ENCODE assay signal across 11 cellular contexts in the genomic region with DNA sequence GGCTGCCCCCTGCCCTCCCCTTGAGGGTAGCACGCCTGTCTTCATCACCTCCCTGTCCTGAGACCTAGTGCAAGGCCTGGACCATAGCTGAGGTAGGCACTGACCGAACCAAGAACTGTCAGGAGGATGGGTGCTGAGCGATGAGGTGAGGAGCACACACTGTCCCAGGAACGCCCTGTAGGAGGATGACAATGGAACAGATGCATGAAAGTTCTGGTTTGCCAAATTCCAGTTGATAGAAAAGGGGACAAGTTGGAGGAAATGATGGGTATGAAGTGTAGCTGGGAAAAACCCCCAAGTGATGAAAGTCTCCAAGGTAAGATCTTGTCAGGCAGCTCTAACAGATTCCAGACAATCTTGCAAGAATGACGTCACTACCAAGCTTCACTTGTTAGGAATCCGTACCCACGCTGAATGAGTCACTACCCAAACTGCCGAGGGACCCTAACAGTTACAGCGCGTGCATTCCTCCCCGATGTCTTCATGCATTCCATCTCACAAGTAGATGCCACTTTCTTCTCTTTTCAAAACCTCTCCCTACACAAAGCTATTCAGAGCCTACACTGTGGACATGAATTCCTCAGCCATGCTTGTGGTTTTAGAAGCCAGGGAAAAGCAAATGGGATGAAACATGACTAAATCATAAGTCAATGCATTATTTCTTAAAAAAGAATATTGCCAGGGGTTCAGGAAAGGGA. TPM values are rescaled to one million over a fixed set of nuclear protein-coding genes. Genes with fewer than 3 reads are reported as not detected.
A peak's percentile ranks its signal among the peaks of the same experiment; 100 is the strongest.
DNase-seq lines count a peak whose midpoint lies in the region; ATAC-seq and TF ChIP-seq lines count a peak whose summit lies in the region.
"Had no signal": no experiment of that assay in that cellular context is flagged by ENCODE, and none has a peak within 500 bp of the region (broad histone marks: within the 10 kb centered on the region; RNA-seq: fewer than 3 reads in every experiment).

No MANE protein-coding gene starts in this region.

- ATAC-seq in HG03095 (IDR thresholded peaks at IDR 0.05; ENCODE audit: unreplicated experiment) (no peak), GM21367 (IDR thresholded peaks at IDR 0.05; ENCODE audit: unreplicated experiment) (no peak)

- H3K27me3 ChIP-seq in AG04450 (ENCODE audit: control insufficient read depth, insufficient read depth, low read length) (no peaks in the 10 kb centered on the region), muscle layer of duodenum (ENCODE audit: low read depth, low read length) (no peaks in the 10 kb centered on the region)

- CTCF ChIA-PET in AG04450 (lab: Charles Lee) = no interaction called here

- POLR2A ChIA-PET in AG04450 (lab: Yijun Ruan, JAX) = interaction anchor here (0.6 to 1.4 kb wide), 13 partner anchors 8 to 597 kb away, joined by 3 to 10 read pairs (median 4); a partner anchor contains a TSS

- H3K4me3 ChIP-seq in AG04450 (ENCODE audit: low read depth, low read length) (no peak overlapping the region), NB4 (ENCODE audit: low read depth, low read length) (no peak overlapping the region), muscle layer of duodenum (ENCODE audit: low read depth in 1 of 2, low read length in 2 of 2) (no peak overlapping the region)

- no peak for TF ChIP-seq CTCF in AG04450 (IDR thresholded peaks at IDR 0.05; ENCODE audit: low read depth, low read length)
- no peak for TF ChIP-seq CTCF in NB4 (IDR thresholded peaks at IDR 0.05; ENCODE audit: low read depth, low read length)

- DNase-seq in AG04450 (ENCODE audit: low read depth, low spot score) = peak; percentile 100
- DNase-seq in NB4 (ENCODE audit: low read depth) = peak; percentile 90
- DNase-seq in epithelial cell of prostate (ENCODE audit: low read depth, low spot score) = peak; percentile 98
- no peak for DNase-seq in stimulated activated CD4-positive, alpha-beta T cell treated with anti-CD3 and anti-CD28 coated beads, Interleukin-4, amount 100 ng/mL, for 24 hours
- no peak for DNase-seq in central memory CD4-positive, alpha-beta T cell
- DNase-seq: activated naive CD4-positive, alpha-beta T cell treated with Interleukin-2 at 50 U/mL for 16 hours; DND-41; stimulated activated CD4-positive, alpha-beta T cell treated with anti-CD3 and anti-CD28 coated beads, Interleukin-2, amount 100 ng/mL, for 24 hours had no signal

- no peaks in the 10 kb centered on the region for H3K4me1 ChIP-seq in muscle layer of duodenum (ENCODE audit: control insufficient read depth in 1 of 2, insufficient read depth in 2 of 2, low read length in 2 of 2)

- peak overlapping the region; percentile 99 for H3K27ac ChIP-seq in AG04450 (ENCODE audit: low read depth, low read length)
- peak overlapping the region; percentile 95 for H3K27ac ChIP-seq in epithelial cell of prostate
- H3K27ac ChIP-seq in muscle layer of duodenum (ENCODE audit: low read length) = peak overlapping the region; percentile 76

- H3K9me3 ChIP-seq in AG04450 (ENCODE audit: control insufficient read depth, insufficient read depth, low read length) = 0 out of 2 replicates have a peak, but pooled peaks cover 2% of the 10 kb centered on the region
- H3K9me3 ChIP-seq in muscle layer of duodenum (ENCODE audit: control insufficient read depth in 1 of 2, low read length in 2 of 2) = no peaks in the 10 kb centered on the region

- TF ChIP-seq POLR2A in NB4 (IDR thresholded peaks at IDR 0.05; ENCODE audit: extremely low read depth, insufficient read length) = no peak

- H3K36me3 ChIP-seq in muscle layer of duodenum (ENCODE audit: control insufficient read depth in 1 of 2, insufficient read depth in 2 of 2, low read length in 2 of 2) = peaks cover 0 to 4% of the 10 kb centered on the region in 2 donors

RNA-seq across cellular contexts. Expression of a gene that starts 27.6 kb away (rescaled TPM):
- 97.7 and 137 TPM in 2 replicates for polyA plus RNA-seq in AG04450 (2011; rRNA removed)
- 13.0 and 20.2 TPM in 2 replicates for polyA minus RNA-seq in AG04450 (2011; rRNA and poly(A)+ RNA removed)

Comparison
In these comparisons a context has a peak if more than half of its experiments do, and no peak if none do; other contexts are left out.
1. DNase-seq: peak in AG04450 (single experiment), NB4 (single experiment) and epithelial cell of prostate (single experiment); none in stimulated activated CD4-positive, alpha-beta T cell treated with anti-CD3 and anti-CD28 coated beads, Interleukin-4, amount 100 ng/mL, for 24 hours (single experiment) and central memory CD4-positive, alpha-beta T cell (single experiment).
2. Peak in every context shown above with its lines, with median percentiles within 50 percentile points of each other: H3K27ac ChIP-seq.